Comparison of ENCODE assay signal across 9 cellular contexts in genomic region chr19:13505761-13506549, GRCh38. TPM values are rescaled to one million over a fixed set of nuclear protein-coding genes. Genes with fewer than 3 reads are reported as not detected.
A peak's percentile ranks its signal among the peaks of the same experiment; 100 is the strongest.
DNase-seq lines count a peak whose midpoint lies in the region; ATAC-seq and TF ChIP-seq lines count a peak whose summit lies in the region.
"Had no signal": no experiment of that assay in that cellular context is flagged by ENCODE, and none has a peak within 500 bp of the region (broad histone marks: within the 10 kb centered on the region; RNA-seq: fewer than 3 reads in every experiment).

TSS of gene CACNA1A (minus strand) at chr19:13506479. CDS start at chr19:13506224, 255 bp downstream.

- H3K18ac ChIP-seq in mesendoderm (ENCODE audit: low read length): no peak within 1 kb of the TSS

- no peak for TF ChIP-seq CTCF in mammary epithelial cell (conservative IDR thresholded peaks at IDR 0.05 in 1 of 2, IDR thresholded peaks at IDR 0.05 in 1 of 2; ENCODE audit: extremely low read depth in 1 of 2, insufficient read depth in 1 of 2, low read depth in 1 of 2, low read length in 2 of 2)
- no peak for TF ChIP-seq CTCF in upper lobe of right lung (IDR thresholded peaks at IDR 0.05)

- intact Hi-C loops in mammary epithelial cell (cut with micrococcal nuclease): no loop called here
- intact Hi-C loops in upper lobe of right lung (cut with DNase I): no loop called here

- H2AFZ ChIP-seq in mammary epithelial cell (ENCODE audit: low read depth, low read length): peak within 1 kb of the TSS; percentile 44

- peaks cover 2% of the 10 kb centered on the region for H3K4me1 ChIP-seq in mammary epithelial cell (ENCODE audit: insufficient read depth, low read length)
- H3K4me1 ChIP-seq in mesendoderm (ENCODE audit: control insufficient read depth, low read depth, low read length): no peaks in the 10 kb centered on the region
- no peaks in the 10 kb centered on the region for H3K4me1 ChIP-seq in upper lobe of right lung

- H3K4me3 ChIP-seq in mammary epithelial cell (replicated peaks in 1 of 3; ENCODE audit: insufficient read depth in 1 of 3, low read depth in 2 of 3, low read length in 3 of 3) (peak within 1 kb of the TSS in 1 of 3 experiments; percentile 20), mesendoderm (ENCODE audit: low read length) (peak within 1 kb of the TSS; percentile 56), upper lobe of right lung (peak within 1 kb of the TSS; percentile 19)

- H4K20me1 ChIP-seq in mammary epithelial cell (ENCODE audit: insufficient read depth, low read length): no peaks in the 10 kb centered on the region

- H3K36me3 ChIP-seq in mammary epithelial cell (ENCODE audit: insufficient read depth, low read length): no peaks in the 10 kb centered on the region
- no peaks in the 10 kb centered on the region for H3K36me3 ChIP-seq in mesendoderm (ENCODE audit: control insufficient read depth, insufficient read depth, low read length)
- no peaks in the 10 kb centered on the region for H3K36me3 ChIP-seq in upper lobe of right lung

- H3K9ac ChIP-seq in mammary epithelial cell (ENCODE audit: insufficient read depth, low read length) (no peak within 1 kb of the TSS), mesendoderm (ENCODE audit: low read length) (peak within 1 kb of the TSS; percentile 52)

- no peak within 1 kb of the TSS for H3K27ac ChIP-seq in mammary epithelial cell (ENCODE audit: insufficient read depth, low read depth, low read length)
- no peak within 1 kb of the TSS for H3K27ac ChIP-seq in mesendoderm (ENCODE audit: low read depth, low read length)
- H3K27ac ChIP-seq in upper lobe of right lung: no peak within 1 kb of the TSS

- H3K4me2 ChIP-seq in mammary epithelial cell (ENCODE audit: insufficient read depth, low read depth, low read length): peak within 1 kb of the TSS; percentile 73
- H3K4me2 ChIP-seq in mesendoderm (ENCODE audit: low read length): peak within 1 kb of the TSS; percentile 39

- no peak within 1 kb of the TSS for H3K4ac ChIP-seq in mesendoderm (ENCODE audit: low read depth, low read length)

- H2BK120ac ChIP-seq in mesendoderm (ENCODE audit: low read depth, low read length): no peak within 1 kb of the TSS

- no peak within 1 kb of the TSS for H2BK5ac ChIP-seq in mesendoderm (ENCODE audit: low read length)

- no peak for ATAC-seq in upper lobe of right lung
- ATAC-seq in HG02798 (IDR thresholded peaks at IDR 0.05; ENCODE audit: poor library complexity, unreplicated experiment): no peak
- ATAC-seq in HG03457 (IDR thresholded peaks at IDR 0.05; ENCODE audit: unreplicated experiment): no peak

- no peak within 1 kb of the TSS for H3K23ac ChIP-seq in mesendoderm (ENCODE audit: low read length)

- WGBS in mammary epithelial cell (ENCODE audit: low coverage, missing lambda C conversion rate): 2% methylated on average over 13 of the region's 76 CpGs
- WGBS in mesendoderm (ENCODE audit: extremely low coverage, insufficient coverage, low lambda C conversion rate): no CpG with 5 or more reads among the region's 76 CpGs

- in situ Hi-C loops in mammary epithelial cell (cut with MboI; ENCODE audit: low sequenced_read_pairs in 2 of 2): no loop called here

- dilution Hi-C loops in mammary epithelial cell (cut with HindIII; ENCODE audit: low sequenced_read_pairs): no loop called here

- H3K56ac ChIP-seq in mesendoderm (ENCODE audit: low read length): peak within 1 kb of the TSS; percentile 81

- no TSS peak for BruUV-seq in mammary epithelial cell (replicated peaks; lab: Mats Ljungman, UMichigan)

- H3K79me2 ChIP-seq in mammary epithelial cell (ENCODE audit: insufficient read depth, low read length) (no peaks in the 10 kb centered on the region), mesendoderm (ENCODE audit: control insufficient read depth, insufficient read depth, low read length) (no peaks in the 10 kb centered on the region)

- H4K8ac ChIP-seq in mesendoderm (ENCODE audit: low read depth, low read length): no peak within 1 kb of the TSS

- peak; percentile 65 for DNase-seq in activated effector memory CD4-positive, alpha-beta T cell treated with anti-CD3 and anti-CD28 coated beads, Interleukin-2, amount 50 U/mL, for 16 hours
- no peak for DNase-seq in activated effector memory CD4-positive, alpha-beta T cell treated with Interleukin-2 at 50 U/mL for 16 hours
- DNase-seq in mammary epithelial cell: no peak
- DNase-seq in mesendoderm: peak; percentile 42
- DNase-seq in upper lobe of right lung: no peak
- DNase-seq in NOMO-1 treated with dmso at 0.1 percent for 144 hours (lab: John Stamatoyannopoulos, UW; ENCODE audit: unreplicated experiment): no peak
- DNase-seq: NCI-H446 treated with DMSO at 0.1 percent for 48 hours had no signal

- H3K27me3 ChIP-seq in mammary epithelial cell (ENCODE audit: insufficient read depth, low read length) (peaks cover 27% of the 10 kb centered on the region), mesendoderm (ENCODE audit: insufficient read depth, low read length, poor library complexity) (peaks cover 9% of the 10 kb centered on the region), upper lobe of right lung (peaks cover 80% of the 10 kb centered on the region)

- no peak within 1 kb of the TSS for H2AK5ac ChIP-seq in mesendoderm (ENCODE audit: low read length)

- H3K79me1 ChIP-seq in mesendoderm (ENCODE audit: low read length): no peaks in the 10 kb centered on the region

- CTCF ChIA-PET in mammary epithelial cell (lab: Charles Lee; ENCODE audit: low non-redundant PET): interaction anchor here (0.6 to 0.7 kb wide), 2 partner anchors 25 to 217 kb away, joined by 6 to 29 read pairs; no protein-coding TSS in a partner anchor

- no peak within 1 kb of the TSS for H2BK15ac ChIP-seq in mesendoderm (replicated peaks; ENCODE audit: low read depth)

- H3K9me3 ChIP-seq in mammary epithelial cell (replicated peaks; ENCODE audit: insufficient read depth, low read length): no peaks in the 10 kb centered on the region
- no peaks in the 10 kb centered on the region for H3K9me3 ChIP-seq in upper lobe of right lung

- no peak within 1 kb of the TSS for H4K5ac ChIP-seq in mesendoderm (ENCODE audit: low read length)

RNA-seq across cellular contexts. Expression of gene CACNA1A, which starts in this region (rescaled TPM):
- total RNA-seq in mammary epithelial cell: under 1 TPM; 0.09 to 0.17 TPM
- 0.02 TPM for polyA plus RNA-seq in mammary epithelial cell
- not detected for polyA minus RNA-seq in mammary epithelial cell
- 2.2 TPM for polyA plus RNA-seq in mesendoderm (2013, experiment 1 of 2)
- polyA plus RNA-seq in mesendoderm (2013, experiment 2 of 2): 2.1 TPM
- 0.26 TPM for total RNA-seq in upper lobe of right lung

Comparison
In these comparisons a context has a peak if more than half of its experiments do, and no peak if none do; other contexts are left out.
1. DNase-seq: peak in activated effector memory CD4-positive, alpha-beta T cell treated with anti-CD3 and anti-CD28 coated beads, Interleukin-2, amount 50 U/mL, for 16 hours (single experiment) and mesendoderm (single experiment); none in activated effector memory CD4-positive, alpha-beta T cell treated with Interleukin-2 at 50 U/mL for 16 hours (single experiment), mammary epithelial cell (single experiment), upper lobe of right lung (single experiment) and NOMO-1 treated with dmso at 0.1 percent for 144 hours (single experiment).